In the genomic region with DNA sequence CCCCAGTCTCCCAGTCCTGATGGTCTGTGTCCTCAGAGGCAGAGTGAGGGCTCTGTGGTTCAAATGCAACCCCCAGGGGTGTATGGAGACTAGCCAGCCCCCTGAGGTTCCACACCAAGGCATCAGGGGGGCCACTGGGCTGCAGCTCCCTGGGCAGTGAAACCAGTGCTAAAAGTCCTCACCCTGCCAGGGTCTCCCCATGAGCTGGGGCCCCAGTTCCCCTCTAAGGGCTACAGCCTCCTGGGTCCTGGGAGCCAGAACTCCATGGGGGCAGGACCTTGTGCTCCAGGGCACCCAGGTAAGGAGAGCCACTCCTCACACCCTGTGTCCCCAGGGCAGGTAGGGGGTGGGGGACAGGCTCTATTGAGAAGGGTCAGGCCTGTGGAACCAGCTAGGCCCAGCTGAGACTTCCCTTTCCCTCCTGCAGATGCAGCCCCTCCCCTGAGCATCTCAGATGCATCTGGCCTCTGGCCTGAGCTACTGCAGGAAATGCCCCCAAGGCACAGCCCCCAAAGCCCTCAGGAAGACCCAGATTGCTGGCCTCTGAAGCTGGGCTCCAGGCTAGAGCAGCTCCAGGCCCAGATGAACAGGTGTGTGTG, we compare ENCODE assay signal across 21 cellular contexts. TPM values are rescaled to one million over a fixed set of nuclear protein-coding genes. Genes with fewer than 3 reads are reported as not detected.
DNase-seq lines count a peak whose midpoint lies in the region; ATAC-seq, FAIRE-seq and TF ChIP-seq lines count a peak whose summit lies in the region.
"Had no signal": no experiment of that assay in that cellular context is flagged by ENCODE, and none has a peak within 500 bp of the region (broad histone marks: within the 10 kb centered on the region; RNA-seq: fewer than 3 reads in every experiment).

No MANE protein-coding gene starts in this region.

- no peak for TF ChIP-seq POLR2A in HepG2 (IDR thresholded peaks at IDR 0.05; ENCODE audit: insufficient read depth in 1 of 2, low read depth in 2 of 2, low read length in 2 of 2)

- H3K79me2 ChIP-seq in GM23338 (replicated peaks; ENCODE audit: insufficient read depth) (0 out of 2 replicates have a peak, but pooled peaks cover 1% of the 10 kb centered on the region), HepG2 (ENCODE audit: insufficient read depth, low read length) (no peaks in the 10 kb centered on the region)

- no peak for TF ChIP-seq RAD21 in HepG2 (CRISPR knock-in tag; IDR thresholded peaks at IDR 0.05)

- in situ Hi-C loops in HepG2 (cut with HindIII; ENCODE audit: extremely low pct_ligation_motif_present, low pct_unique_long_range_greater_than_20kb) = no loop called here

- H3K36me3 ChIP-seq in BLaER1 (no peaks in the 10 kb centered on the region), GM23338 (ENCODE audit: insufficient read depth) (no peaks in the 10 kb centered on the region), HepG2 (replicated peaks in 1 of 2; ENCODE audit: control insufficient read depth in 1 of 2, insufficient read depth in 2 of 2, low read length in 2 of 2) (no peaks in the 10 kb centered on the region)
- H3K36me3 ChIP-seq: Peyer's patch had no signal

- DNase-seq in GM23338 (ENCODE audit: low spot score) (no peak), WTC11 (ENCODE audit: low spot score) (no peak), HepG2 (ENCODE audit: low spot score) (no peak), NCI-H345 treated with DMSO at 0.1 percent for 48 hours (lab: John Stamatoyannopoulos, UW; ENCODE audit: unreplicated experiment) (no peak), natural killer cell (no peak)
- DNase-seq: Caco-2, EL, IMR-90, Kasumi-1, MM.1S, NCI-H1105, NCI-H1694 treated with DMSO at 0.1 percent for 48 hours, NCI-H2107, NCI-H2227 treated with DMSO at 0.1 percent for 48 hours, NCI-H524 treated with DMSO at 0.1 percent for 48 hours, Right ventricle myocardium superior had no signal

- H3K9me2 ChIP-seq in GM23338 (ENCODE audit: insufficient read depth) = no peaks in the 10 kb centered on the region

- intact Hi-C loops in HepG2 (cut with micrococcal nuclease; ENCODE audit: unreplicated experiment) = no loop called here
- intact Hi-C loops in natural killer cell (cut with micrococcal nuclease) = no loop called here

- H3K4me3 Mint-ChIP-seq in GM23338 = no peak overlapping the region
- H3K4me3 Mint-ChIP-seq in WTC11 = no peak overlapping the region
- H3K4me3 Mint-ChIP-seq in natural killer cell = no peak overlapping the region

- H3K27me3 Mint-ChIP-seq in GM23338 (ENCODE audit: insufficient read depth, low read depth, poor library complexity) (peaks cover 19% of the 10 kb centered on the region), WTC11 (ENCODE audit: low read depth) (peaks cover 11% of the 10 kb centered on the region), natural killer cell (ENCODE audit: low read depth in 2 of 2) (peaks cover 11 to 12% of the 10 kb centered on the region in 2 donors)

- no peaks in the 10 kb centered on the region for H3K9me3 ChIP-seq in BLaER1
- H3K9me3 ChIP-seq in HepG2 (ENCODE audit: low read length) = no peaks in the 10 kb centered on the region
- H3K9me3 ChIP-seq: A549, Caco-2, Peyer's patch had no signal

- BruUV-seq in HepG2 (replicated peaks; lab: Mats Ljungman, UMichigan) = no TSS peak

- POLR2A ChIA-PET in WTC11 (lab: Charles Lee) = no interaction called here
- POLR2A ChIA-PET in HepG2 (lab: Yijun Ruan, JAX) = interaction anchor here (1.5 kb wide), 1 partner anchor 13 kb away, joined by 4 read pairs; no protein-coding TSS in a partner anchor

- peak overlapping the region; percentile 10; the same call in 1 of the 2 replicates for H3K9ac ChIP-seq in BLaER1
- no peak overlapping the region for H3K9ac ChIP-seq in HepG2 (ENCODE audit: insufficient read depth, low read depth, low read length)

- peak overlapping the region; percentile 33 for H3K4me2 ChIP-seq in BLaER1
- H3K4me2 ChIP-seq in GM23338 = no peak overlapping the region
- H3K4me2 ChIP-seq in HepG2 (ENCODE audit: low read depth, low read length) = no peak overlapping the region
- H3K4me2 ChIP-seq: A549 had no signal

- H3K9me3 Mint-ChIP-seq in GM23338 (no peaks in the 10 kb centered on the region), WTC11 (no peaks in the 10 kb centered on the region), natural killer cell (no peaks in the 10 kb centered on the region)

- H3K4me1 Mint-ChIP-seq in GM23338 (peaks cover 20% of the 10 kb centered on the region), WTC11 (peaks cover 18% of the 10 kb centered on the region), natural killer cell (no peaks in the 10 kb centered on the region)

- no peak for TF ChIP-seq CTCF in GM23338 (conservative IDR thresholded peaks at IDR 0.05; ENCODE audit: low read depth in 2 of 2)
- no peak for TF ChIP-seq CTCF in WTC11 (IDR thresholded peaks at IDR 0.05)
- TF ChIP-seq CTCF in HepG2 (CRISPR knock-in tag; IDR thresholded peaks at IDR 0.05) = no peak
- no peak for TF ChIP-seq CTCF in natural killer cell (IDR thresholded peaks at IDR 0.05)

- H3K27me3 ChIP-seq in BLaER1 (peaks cover 7% of the 10 kb centered on the region), GM23338 (ENCODE audit: insufficient read depth) (peaks cover 10% of the 10 kb centered on the region), HepG2 (ENCODE audit: control insufficient read depth in 1 of 2, insufficient read depth in 2 of 2, low read length in 2 of 2) (peaks cover 11 to 39% of the 10 kb centered on the region in 2 experiments)
- H3K27me3 ChIP-seq: Peyer's patch had no signal

- H2AFZ ChIP-seq in GM23338 (no peak overlapping the region), HepG2 (ENCODE audit: low read length) (no peak overlapping the region)

- no peaks in the 10 kb centered on the region; the same call in 1 of the 2 replicates for H3F3A ChIP-seq in GM23338 (replicated peaks; ENCODE audit: low read depth)

- H3K4me3 ChIP-seq in BLaER1 (no peak overlapping the region), GM23338 (no peak overlapping the region), HepG2 (replicated peaks in 1 of 3; ENCODE audit: insufficient read depth in 1 of 3, low read depth in 2 of 3, low read length in 3 of 3) (no peak overlapping the region)
- H3K4me3 ChIP-seq: A549, Peyer's patch had no signal

- no peak for TF ChIP-seq EP300 in HepG2 (IDR thresholded peaks at IDR 0.05; ENCODE audit: low read depth in 2 of 2, low read length in 2 of 2)
- no peak for TF ChIP-seq EP300 in HepG2 (CRISPR knock-in tag; IDR thresholded peaks at IDR 0.05; ENCODE audit: borderline replicate concordance)

- CTCF ChIA-PET in WTC11 (lab: Charles Lee) (interaction anchor here (0.8 to 2.3 kb wide), 10 partner anchors 21 to 154 kb away, joined by 3 to 10 read pairs (median 7); partner anchors contain the start of genes ACE, KCNH6 and MAP3K3), HepG2 (lab: Yijun Ruan, JAX; ENCODE audit: low intra/inter-chr PET ratio, low total read pairs) (no interaction called here)

- peaks cover 30% of the 10 kb centered on the region for H3K4me1 ChIP-seq in BLaER1
- peaks cover 6% of the 10 kb centered on the region for H3K4me1 ChIP-seq in GM23338 (ENCODE audit: insufficient read depth)
- peaks cover 74% of the 10 kb centered on the region for H3K4me1 ChIP-seq in HepG2 (ENCODE audit: insufficient read depth, low read length)
- H3K4me1 ChIP-seq: Caco-2, Peyer's patch had no signal

- H4K20me1 ChIP-seq in BLaER1 (no peaks in the 10 kb centered on the region), GM23338 (replicated peaks; ENCODE audit: insufficient read depth) (no peaks in the 10 kb centered on the region), HepG2 (ENCODE audit: insufficient read depth, low read length) (no peaks in the 10 kb centered on the region)

- no peaks in the 10 kb centered on the region; the same call in 1 of the 3 replicates for H3K36me3 Mint-ChIP-seq in GM23338 (ENCODE audit: low read depth)
- H3K36me3 Mint-ChIP-seq in WTC11 = no peaks in the 10 kb centered on the region
- no peaks in the 10 kb centered on the region for H3K36me3 Mint-ChIP-seq in natural killer cell

- ATAC-seq in GM23338 (peak; percentile 11; the same call in 1 of the 3 replicates), WTC11 (peak; percentile 33), HepG2 (no peak; the same call in 2 of the 3 replicates), natural killer cell (no peak), GM21447 (IDR thresholded peaks at IDR 0.05; ENCODE audit: unreplicated experiment) (no peak), HG02870 (IDR thresholded peaks at IDR 0.05; ENCODE audit: unreplicated experiment) (no peak)

- peak overlapping the region; percentile 53 for H3K27ac ChIP-seq in BLaER1
- H3K27ac ChIP-seq in GM23338 (ENCODE audit: low read depth) = no peak overlapping the region
- no peak overlapping the region for H3K27ac ChIP-seq in HepG2 (ENCODE audit: extremely low read length, insufficient read depth, low read length)
- H3K27ac ChIP-seq: A549, Peyer's patch had no signal

- no peak overlapping the region for H3K27ac Mint-ChIP-seq in GM23338
- H3K27ac Mint-ChIP-seq in WTC11 = no peak overlapping the region
- H3K27ac Mint-ChIP-seq in natural killer cell = no peak overlapping the region

- no peak for FAIRE-seq in HepG2 (lab: Jason Lieb, UNC)
- FAIRE-seq: A549 had no signal

RNA-seq across cellular contexts. Expression of gene DCAF7, which starts 6.4 kb away (rescaled TPM):
- 51.0 and 60.1 TPM in 2 replicates for total RNA-seq in GM23338 (2014; rRNA removed; shearing (Covaris generic))
- 31.3 and 33.2 TPM in 2 replicates for polyA plus RNA-seq in GM23338 (2016; fragmentation: Nextera tagmentation; extraction: Ambion mirVana)
- total RNA-seq in WTC11 (2021) = 91.5 to 99.8 TPM (median 97.8 TPM) in 3 replicates
- total RNA-seq in HepG2 (2016; rRNA removed; fragmentation: Illumina TruSeq; extraction: Trizol) = 55.2 and 77.5 TPM in 2 replicates
- 10.3 and 11.9 TPM in 2 replicates for total RNA-seq in HepG2 (2016; cell fraction: cytosol; rRNA removed; fragmentation: Illumina TruSeq; extraction: Trizol; ENCODE audit: low read depth)
- 58.9 and 68.6 TPM in 2 replicates for total RNA-seq in HepG2 (2016; cell fraction: insoluble cytoplasmic fraction; rRNA removed; fragmentation: Illumina TruSeq; extraction: Trizol)
- total RNA-seq in HepG2 (2016; cell fraction: membrane; rRNA removed; fragmentation: Illumina TruSeq; extraction: Trizol) = 23.2 and 25.5 TPM in 2 replicates
- total RNA-seq in HepG2 (2016; cell fraction: nucleus; rRNA removed; fragmentation: Illumina TruSeq; extraction: Trizol) = 33.1 and 38.3 TPM in 2 replicates
- 73.4 and 77.0 TPM in 2 replicates for polyA plus RNA-seq in HepG2 (2011; rRNA removed)
- polyA plus RNA-seq in HepG2 (2011; cell fraction: cytosol; rRNA removed) = 62.7 and 66.5 TPM in 2 replicates
- 61.2 and 63.3 TPM in 2 replicates for polyA plus RNA-seq in HepG2 (2011; cell fraction: nucleus; rRNA removed)
- polyA plus RNA-seq in HepG2 (2012) = 84.0 and 84.1 TPM in 2 replicates
- 12.2 and 14.0 TPM in 2 replicates for polyA plus RNA-seq in HepG2 (2016; cell fraction: cytosol; fragmentation: Illumina TruSeq; extraction: Trizol; ENCODE audit: low read depth)
- polyA plus RNA-seq in HepG2 (2016; cell fraction: insoluble cytoplasmic fraction; fragmentation: Illumina TruSeq; extraction: Trizol; ENCODE audit: low read depth) = 61.4 and 80.4 TPM in 2 replicates
- polyA plus RNA-seq in HepG2 (2016; cell fraction: membrane; fragmentation: Illumina TruSeq; extraction: Trizol; ENCODE audit: low read depth) = 15.8 and 16.0 TPM in 2 replicates
- polyA plus RNA-seq in HepG2 (2016; cell fraction: nucleus; fragmentation: Illumina TruSeq; extraction: Trizol; ENCODE audit: insufficient read depth, low read depth) = 37.9 and 40.9 TPM in 2 replicates
- polyA minus RNA-seq in HepG2 (2011; rRNA and poly(A)+ RNA removed; ENCODE audit: low replicate concordance) = 107 and 220 TPM in 2 replicates
- polyA minus RNA-seq in HepG2 (2011; cell fraction: cytosol; rRNA and poly(A)+ RNA removed) = 41.2 and 49.1 TPM in 2 replicates
- polyA minus RNA-seq in HepG2 (2011; cell fraction: nucleus; rRNA and poly(A)+ RNA removed) = 35.0 and 40.7 TPM in 2 replicates
- 10 to 100 TPM; 55.5 to 83.5 (median 72.2) TPM for total RNA-seq in natural killer cell

RNA-seq across cellular contexts. Expression of gene KCNH6, which starts 20.8 kb away (rescaled TPM):
- total RNA-seq in GM23338 (2014; rRNA removed; shearing (Covaris generic)) = 2.8 and 3.0 TPM in 2 replicates
- polyA plus RNA-seq in GM23338 (2016; fragmentation: Nextera tagmentation; extraction: Ambion mirVana) = 1.1 and 1.3 TPM in 2 replicates
- 2.1 to 2.4 TPM (median 2.3 TPM) in 3 replicates for total RNA-seq in WTC11 (2021)
- 0.08 and 0.18 TPM in 2 replicates for total RNA-seq in HepG2 (2016; rRNA removed; fragmentation: Illumina TruSeq; extraction: Trizol)
- total RNA-seq in HepG2 (2016; cell fraction: cytosol; rRNA removed; fragmentation: Illumina TruSeq; extraction: Trizol; ENCODE audit: low read depth) = not detected in 2 replicates
- total RNA-seq in HepG2 (2016; cell fraction: insoluble cytoplasmic fraction; rRNA removed; fragmentation: Illumina TruSeq; extraction: Trizol) = 0.09 TPM in 1 of 2 replicates, not detected in the other
- 0.09 and 0.10 TPM in 2 replicates for total RNA-seq in HepG2 (2016; cell fraction: membrane; rRNA removed; fragmentation: Illumina TruSeq; extraction: Trizol)
- total RNA-seq in HepG2 (2016; cell fraction: nucleus; rRNA removed; fragmentation: Illumina TruSeq; extraction: Trizol) = 0.13 TPM in 1 of 2 replicates, not detected in the other
- polyA plus RNA-seq in HepG2 (2011; rRNA removed) = 0.05 and 0.18 TPM in 2 replicates
- polyA plus RNA-seq in HepG2 (2011; cell fraction: cytosol; rRNA removed) = 0.04 and 0.06 TPM in 2 replicates
- 0.19 and 0.45 TPM in 2 replicates for polyA plus RNA-seq in HepG2 (2011; cell fraction: nucleus; rRNA removed)
- polyA plus RNA-seq in HepG2 (2012) = 0.15 and 0.44 TPM in 2 replicates
- 0.05 and 0.06 TPM in 2 replicates for polyA plus RNA-seq in HepG2 (2016; cell fraction: cytosol; fragmentation: Illumina TruSeq; extraction: Trizol; ENCODE audit: low read depth)
- 0.05 TPM in 1 of 2 replicates, not detected in the other for polyA plus RNA-seq in HepG2 (2016; cell fraction: insoluble cytoplasmic fraction; fragmentation: Illumina TruSeq; extraction: Trizol; ENCODE audit: low read depth)
- polyA plus RNA-seq in HepG2 (2016; cell fraction: membrane; fragmentation: Illumina TruSeq; extraction: Trizol; ENCODE audit: low read depth) = 0.06 and 0.10 TPM in 2 replicates
- 0.12 and 0.29 TPM in 2 replicates for polyA plus RNA-seq in HepG2 (2016; cell fraction: nucleus; fragmentation: Illumina TruSeq; extraction: Trizol; ENCODE audit: insufficient read depth, low read depth)
- 0.08 TPM in 1 of 2 replicates, not detected in the other for polyA minus RNA-seq in HepG2 (2011; rRNA and poly(A)+ RNA removed; ENCODE audit: low replicate concordance)
- not detected in 2 replicates for polyA minus RNA-seq in HepG2 (2011; cell fraction: cytosol; rRNA and poly(A)+ RNA removed)
- polyA minus RNA-seq in HepG2 (2011; cell fraction: nucleus; rRNA and poly(A)+ RNA removed) = 0.13 and 0.25 TPM in 2 replicates
- not detected for total RNA-seq in natural killer cell
- total RNA-seq: Caco-2, Right ventricle myocardium superior had no signal
- polyA plus RNA-seq: A549 had no signal

RNA-seq across cellular contexts. Expression of gene TACO1, which starts 56.8 kb away (rescaled TPM):
- 10.6 and 15.4 TPM in 2 replicates for total RNA-seq in GM23338 (2014; rRNA removed; shearing (Covaris generic))
- polyA plus RNA-seq in GM23338 (2016; fragmentation: Nextera tagmentation; extraction: Ambion mirVana) (19.9 and 21.9 TPM in 2 replicates), HepG2 (2011; rRNA removed) (33.3 and 34.7 TPM in 2 replicates)
- total RNA-seq in WTC11 (2021) (22.8 to 26.9 TPM (median 24.1 TPM) in 3 replicates), HepG2 (2016; rRNA removed; fragmentation: Illumina TruSeq; extraction: Trizol) (53.6 and 57.6 TPM in 2 replicates), natural killer cell (10 to 100 TPM in 1 of 3 donors, 1 to 10 TPM in 2; 7.1 to 10.9 (median 9.2) TPM)
- 17.7 and 19.3 TPM in 2 replicates for total RNA-seq in HepG2 (2016; cell fraction: cytosol; rRNA removed; fragmentation: Illumina TruSeq; extraction: Trizol; ENCODE audit: low read depth)
- 52.7 and 55.4 TPM in 2 replicates for total RNA-seq in HepG2 (2016; cell fraction: insoluble cytoplasmic fraction; rRNA removed; fragmentation: Illumina TruSeq; extraction: Trizol)
- 30.0 and 35.3 TPM in 2 replicates for total RNA-seq in HepG2 (2016; cell fraction: membrane; rRNA removed; fragmentation: Illumina TruSeq; extraction: Trizol)
- total RNA-seq in HepG2 (2016; cell fraction: nucleus; rRNA removed; fragmentation: Illumina TruSeq; extraction: Trizol) = 24.0 and 25.8 TPM in 2 replicates
- polyA plus RNA-seq in HepG2 (2011; cell fraction: cytosol; rRNA removed) = 30.0 and 33.8 TPM in 2 replicates
- polyA plus RNA-seq in HepG2 (2011; cell fraction: nucleus; rRNA removed) = 19.5 and 24.4 TPM in 2 replicates
- 32.7 and 34.2 TPM in 2 replicates for polyA plus RNA-seq in HepG2 (2012)
- 18.0 and 21.7 TPM in 2 replicates for polyA plus RNA-seq in HepG2 (2016; cell fraction: cytosol; fragmentation: Illumina TruSeq; extraction: Trizol; ENCODE audit: low read depth)
- polyA plus RNA-seq in HepG2 (2016; cell fraction: insoluble cytoplasmic fraction; fragmentation: Illumina TruSeq; extraction: Trizol; ENCODE audit: low read depth) = 63.2 and 67.2 TPM in 2 replicates
- 24.8 and 29.6 TPM in 2 replicates for polyA plus RNA-seq in HepG2 (2016; cell fraction: membrane; fragmentation: Illumina TruSeq; extraction: Trizol; ENCODE audit: low read depth)
- 40.5 and 41.7 TPM in 2 replicates for polyA plus RNA-seq in HepG2 (2016; cell fraction: nucleus; fragmentation: Illumina TruSeq; extraction: Trizol; ENCODE audit: insufficient read depth, low read depth)
- polyA minus RNA-seq in HepG2 (2011; rRNA and poly(A)+ RNA removed; ENCODE audit: low replicate concordance) = 30.2 and 32.4 TPM in 2 replicates
- polyA minus RNA-seq in HepG2 (2011; cell fraction: cytosol; rRNA and poly(A)+ RNA removed) = 18.8 and 19.7 TPM in 2 replicates
- polyA minus RNA-seq in HepG2 (2011; cell fraction: nucleus; rRNA and poly(A)+ RNA removed) = 10.7 and 11.7 TPM in 2 replicates

Comparison
In these comparisons a context has a peak if more than half of its experiments do, and no peak if none do; other contexts are left out.
1. ATAC-seq: peak in GM23338 (single experiment) and WTC11 (single experiment); none in HepG2 (single experiment), natural killer cell (0 of 3), GM21447 (single experiment) and HG02870 (single experiment).